Comparison of ENCODE assay signal across 1 cellular context in the genomic region with DNA sequence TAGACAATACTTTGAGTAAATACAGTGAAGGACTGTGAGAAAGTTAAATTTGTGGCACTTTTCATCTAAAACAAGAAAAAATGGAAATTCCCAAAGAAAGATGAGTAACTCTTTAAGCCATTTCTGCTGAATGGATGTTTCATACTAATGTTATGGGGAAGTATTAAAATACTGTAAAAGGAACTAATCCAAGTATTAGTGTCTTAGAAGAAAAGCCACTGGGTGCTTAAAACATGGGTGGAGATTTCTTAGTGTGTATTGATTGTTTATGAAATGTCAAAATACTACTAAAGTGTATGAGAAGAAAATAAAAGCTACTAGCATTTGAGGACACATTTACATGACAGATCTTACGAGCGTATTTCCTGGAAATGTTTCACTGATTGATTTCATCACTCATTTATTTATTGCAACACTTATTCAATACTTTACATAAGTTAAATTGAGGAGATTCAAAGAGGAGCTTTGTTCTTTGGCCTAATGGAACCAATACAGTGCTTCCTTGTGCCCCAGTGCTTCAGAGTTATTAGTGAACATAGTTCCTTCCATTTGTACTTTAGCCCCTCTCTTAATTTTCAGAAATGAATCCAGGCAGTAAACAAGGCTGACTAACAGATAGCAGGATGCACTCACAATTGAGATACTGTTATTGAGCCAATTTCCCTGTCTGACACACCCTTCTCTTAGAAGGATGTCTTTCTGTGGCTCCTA.
TF ChIP-seq lines count a peak whose summit lies in the region.

No MANE protein-coding gene starts in this region.

TF ChIP-seq in GM23338, 12 proteins besides CTCF, POLR2A, EP300 and RAD21 (continued from another document):
- TF ChIP-seq, protein P1, sequence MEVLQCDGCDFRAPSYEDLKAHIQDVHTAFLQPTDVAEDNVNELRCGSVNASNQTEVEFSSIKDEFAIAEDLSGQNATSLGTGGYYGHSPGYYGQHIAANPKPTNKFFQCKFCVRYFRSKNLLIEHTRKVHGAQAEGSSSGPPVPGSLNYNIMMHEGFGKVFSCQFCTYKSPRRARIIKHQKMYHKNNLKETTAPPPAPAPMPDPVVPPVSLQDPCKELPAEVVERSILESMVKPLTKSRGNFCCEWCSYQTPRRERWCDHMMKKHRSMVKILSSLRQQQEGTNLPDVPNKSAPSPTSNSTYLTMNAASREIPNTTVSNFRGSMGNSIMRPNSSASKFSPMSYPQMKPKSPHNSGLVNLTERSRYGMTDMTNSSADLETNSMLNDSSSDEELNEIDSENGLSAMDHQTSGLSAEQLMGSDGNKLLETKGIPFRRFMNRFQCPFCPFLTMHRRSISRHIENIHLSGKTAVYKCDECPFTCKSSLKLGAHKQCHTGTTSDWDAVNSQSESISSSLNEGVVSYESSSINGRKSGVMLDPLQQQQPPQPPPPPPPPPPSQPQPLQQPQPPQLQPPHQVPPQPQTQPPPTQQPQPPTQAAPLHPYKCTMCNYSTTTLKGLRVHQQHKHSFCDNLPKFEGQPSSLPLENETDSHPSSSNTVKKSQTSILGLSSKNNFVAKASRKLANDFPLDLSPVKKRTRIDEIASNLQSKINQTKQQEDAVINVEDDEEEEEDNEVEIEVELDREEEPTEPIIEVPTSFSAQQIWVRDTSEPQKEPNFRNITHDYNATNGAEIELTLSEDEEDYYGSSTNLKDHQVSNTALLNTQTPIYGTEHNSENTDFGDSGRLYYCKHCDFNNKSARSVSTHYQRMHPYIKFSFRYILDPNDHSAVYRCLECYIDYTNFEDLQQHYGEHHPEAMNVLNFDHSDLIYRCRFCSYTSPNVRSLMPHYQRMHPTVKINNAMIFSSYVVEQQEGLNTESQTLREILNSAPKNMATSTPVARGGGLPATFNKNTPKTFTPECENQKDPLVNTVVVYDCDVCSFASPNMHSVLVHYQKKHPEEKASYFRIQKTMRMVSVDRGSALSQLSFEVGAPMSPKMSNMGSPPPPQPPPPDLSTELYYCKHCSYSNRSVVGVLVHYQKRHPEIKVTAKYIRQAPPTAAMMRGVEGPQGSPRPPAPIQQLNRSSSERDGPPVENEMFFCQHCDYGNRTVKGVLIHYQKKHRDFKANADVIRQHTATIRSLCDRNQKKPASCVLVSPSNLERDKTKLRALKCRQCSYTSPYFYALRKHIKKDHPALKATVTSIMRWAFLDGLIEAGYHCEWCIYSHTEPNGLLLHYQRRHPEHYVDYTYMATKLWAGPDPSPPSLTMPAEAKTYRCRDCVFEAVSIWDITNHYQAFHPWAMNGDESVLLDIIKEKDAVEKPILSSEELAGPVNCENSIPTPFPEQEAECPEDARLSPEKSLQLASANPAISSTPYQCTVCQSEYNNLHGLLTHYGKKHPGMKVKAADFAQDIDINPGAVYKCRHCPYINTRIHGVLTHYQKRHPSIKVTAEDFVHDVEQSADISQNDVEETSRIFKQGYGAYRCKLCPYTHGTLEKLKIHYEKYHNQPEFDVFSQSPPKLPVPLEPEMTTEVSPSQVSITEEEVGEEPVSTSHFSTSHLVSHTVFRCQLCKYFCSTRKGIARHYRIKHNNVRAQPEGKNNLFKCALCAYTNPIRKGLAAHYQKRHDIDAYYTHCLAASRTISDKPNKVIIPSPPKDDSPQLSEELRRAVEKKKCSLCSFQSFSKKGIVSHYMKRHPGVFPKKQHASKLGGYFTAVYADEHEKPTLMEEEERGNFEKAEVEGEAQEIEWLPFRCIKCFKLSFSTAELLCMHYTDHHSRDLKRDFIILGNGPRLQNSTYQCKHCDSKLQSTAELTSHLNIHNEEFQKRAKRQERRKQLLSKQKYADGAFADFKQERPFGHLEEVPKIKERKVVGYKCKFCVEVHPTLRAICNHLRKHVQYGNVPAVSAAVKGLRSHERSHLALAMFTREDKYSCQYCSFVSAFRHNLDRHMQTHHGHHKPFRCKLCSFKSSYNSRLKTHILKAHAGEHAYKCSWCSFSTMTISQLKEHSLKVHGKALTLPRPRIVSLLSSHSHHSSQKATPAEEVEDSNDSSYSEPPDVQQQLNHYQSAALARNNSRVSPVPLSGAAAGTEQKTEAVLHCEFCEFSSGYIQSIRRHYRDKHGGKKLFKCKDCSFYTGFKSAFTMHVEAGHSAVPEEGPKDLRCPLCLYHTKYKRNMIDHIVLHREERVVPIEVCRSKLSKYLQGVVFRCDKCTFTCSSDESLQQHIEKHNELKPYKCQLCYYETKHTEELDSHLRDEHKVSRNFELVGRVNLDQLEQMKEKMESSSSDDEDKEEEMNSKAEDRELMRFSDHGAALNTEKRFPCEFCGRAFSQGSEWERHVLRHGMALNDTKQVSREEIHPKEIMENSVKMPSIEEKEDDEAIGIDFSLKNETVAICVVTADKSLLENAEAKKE (CRISPR knock-in tag; IDR thresholded peaks at IDR 0.05): no peak
- TF ChIP-seq CREB1 (CRISPR knock-in tag; IDR thresholded peaks at IDR 0.05; ENCODE audit: low read depth) (no peak), POLR2AphosphoS5 (IDR thresholded peaks at IDR 0.05; ENCODE audit: low read depth) (no peak), EZH2phosphoT487 (IDR thresholded peaks at IDR 0.05; ENCODE audit: unreplicated experiment) (no peak), JUNB (IDR thresholded peaks at IDR 0.05; ENCODE audit: unreplicated experiment) (no peak)
- TF ChIP-seq, protein P2, sequence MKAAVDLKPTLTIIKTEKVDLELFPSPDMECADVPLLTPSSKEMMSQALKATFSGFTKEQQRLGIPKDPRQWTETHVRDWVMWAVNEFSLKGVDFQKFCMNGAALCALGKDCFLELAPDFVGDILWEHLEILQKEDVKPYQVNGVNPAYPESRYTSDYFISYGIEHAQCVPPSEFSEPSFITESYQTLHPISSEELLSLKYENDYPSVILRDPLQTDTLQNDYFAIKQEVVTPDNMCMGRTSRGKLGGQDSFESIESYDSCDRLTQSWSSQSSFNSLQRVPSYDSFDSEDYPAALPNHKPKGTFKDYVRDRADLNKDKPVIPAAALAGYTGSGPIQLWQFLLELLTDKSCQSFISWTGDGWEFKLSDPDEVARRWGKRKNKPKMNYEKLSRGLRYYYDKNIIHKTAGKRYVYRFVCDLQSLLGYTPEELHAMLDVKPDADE (IDR thresholded peaks at IDR 0.05): no peak
